ENCODE assay signal across 25 cellular contexts in the genomic region with DNA sequence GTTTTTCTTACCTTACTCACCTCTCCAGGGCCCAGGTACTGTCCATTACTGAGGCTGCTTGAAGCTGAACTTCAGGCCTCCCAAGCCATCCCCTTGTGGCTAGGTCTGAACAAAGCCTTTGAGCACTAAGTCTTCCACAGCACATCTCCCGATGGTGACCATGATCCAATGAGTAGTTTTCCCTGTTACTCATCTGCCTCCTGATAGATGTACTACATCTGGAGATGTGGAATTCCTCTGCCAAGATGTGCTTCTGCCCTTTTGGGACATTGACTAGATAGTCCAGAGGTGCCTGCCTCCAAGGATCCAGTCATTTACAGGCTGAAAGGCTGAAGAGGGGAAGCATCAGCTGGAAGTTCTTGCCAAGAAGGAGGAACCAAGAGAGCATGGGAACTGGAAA.
"Had no signal": no experiment of that assay in that cellular context is flagged by ENCODE, and none has a peak within 500 bp of the region (broad histone marks: within the 10 kb centered on the region; RNA-seq: fewer than 3 reads in every experiment).

No MANE protein-coding gene starts in this region.

- H3K27me3 Mint-ChIP-seq: activated naive CD8-positive, alpha-beta T cell treated with anti-CD3 and anti-CD28 coated beads, Interleukin-2, amount 50 U/mL, for 24 hours had no signal

- H3K4me3 Mint-ChIP-seq: activated CD4-positive, alpha-beta T cell treated with anti-CD3 and anti-CD28 coated beads for 36 hours; activated CD8-positive, alpha-beta memory T cell treated with anti-CD3 and anti-CD28 coated beads, Interleukin-2, amount 10 ng/mL, durations not matched to agents 7 days and 5 days; activated CD8-positive, alpha-beta T cell treated with anti-CD3 and anti-CD28 coated beads, Interleukin-2, amount 10 ng/mL, durations not matched to agents 7 days and 5 days; activated naive CD4-positive, alpha-beta T cell treated with anti-CD3 and anti-CD28 coated beads, Interleukin-2, amount 50 U/mL, for 24 hours; activated naive CD8-positive, alpha-beta T cell treated with anti-CD3 and anti-CD28 coated beads, Interleukin-2, amount 50 U/mL, for 24 hours; naive thymus-derived CD4-positive, alpha-beta T cell had no signal

- H3K9me3 ChIP-seq: breast epithelium, esophagus squamous epithelium, gastrocnemius medialis, right atrium auricular region, suprapubic skin, tibial artery had no signal

- H3K9me3 Mint-ChIP-seq: activated naive CD4-positive, alpha-beta T cell treated with anti-CD3 and anti-CD28 coated beads, Interleukin-2, amount 50 U/mL, for 24 hours; activated naive CD8-positive, alpha-beta T cell treated with anti-CD3 and anti-CD28 coated beads, Interleukin-2, amount 50 U/mL, for 24 hours; activated T-helper 2 cell treated with anti-CD3 and anti-CD28 coated beads, Interferon-gamma antibody, Interleukin-2, Interleukin-4, amounts not matched to agents 10 μg/mL and 5 μg/mL and 100 μg/mL, durations not matched to agents 14 hours and 24 hours and 36 hours; naive thymus-derived CD4-positive, alpha-beta T cell had no signal

- H3K36me3 Mint-ChIP-seq: activated naive CD4-positive, alpha-beta T cell treated with anti-CD3 and anti-CD28 coated beads, Interleukin-2, amount 50 U/mL, for 24 hours; naive thymus-derived CD4-positive, alpha-beta T cell had no signal

- H3K27me3 ChIP-seq: breast epithelium, esophagus squamous epithelium, gastrocnemius medialis, right atrium auricular region, suprapubic skin, tibial artery had no signal

- DNase-seq: activated CD4-positive, alpha-beta T cell treated with anti-CD3 and anti-CD28 coated beads for 36 hours; activated CD4-positive, CD25-positive, alpha-beta regulatory T cell; activated CD8-positive, alpha-beta memory T cell treated with anti-CD3 and anti-CD28 coated beads, Interleukin-2, amount 10 ng/mL, durations not matched to agents 7 days and 5 days; activated CD8-positive, alpha-beta T cell treated with anti-CD3 and anti-CD28 coated beads, Interleukin-2, amount 10 ng/mL, durations not matched to agents 7 days and 5 days; activated naive CD8-positive, alpha-beta T cell treated with anti-CD3 and anti-CD28 coated beads, Interleukin-2, amount 50 U/mL, for 24 hours; activated T-cell treated with anti-CD3 and anti-CD28 coated beads, Interleukin-2, amount 50 U/mL, for 48 hours; central memory CD4-positive, alpha-beta T cell; dermis blood vessel endothelial cell; effector CD4-positive, alpha-beta T cell; esophagus squamous epithelium; gastrocnemius medialis; glutamatergic neuron; left ventricle myocardium superior; midbrain; naive thymus-derived CD4-positive, alpha-beta T cell; stimulated activated CD4-positive, alpha-beta T cell treated with anti-CD3 and anti-CD28 coated beads, Interleukin-15, amount 100 ng/mL, for 24 hours; stimulated activated CD4-positive, alpha-beta T cell treated with anti-CD3 and anti-CD28 coated beads, Interleukin-2, amount 100 ng/mL, for 24 hours; stimulated activated naive CD4-positive, alpha-beta T cell; tibial artery had no signal

- H3K4me1 ChIP-seq: breast epithelium had no signal

- H3K27ac ChIP-seq: breast epithelium, epithelial cell of prostate, esophagus squamous epithelium, gastrocnemius medialis, right atrium auricular region, suprapubic skin, tibial artery had no signal

- H3K27ac Mint-ChIP-seq: activated CD4-positive, alpha-beta T cell treated with anti-CD3 and anti-CD28 coated beads for 36 hours; activated CD8-positive, alpha-beta memory T cell treated with anti-CD3 and anti-CD28 coated beads, Interleukin-2, amount 10 ng/mL, durations not matched to agents 7 days and 5 days; activated CD8-positive, alpha-beta T cell treated with anti-CD3 and anti-CD28 coated beads, Interleukin-2, amount 10 ng/mL, durations not matched to agents 7 days and 5 days; activated naive CD4-positive, alpha-beta T cell treated with anti-CD3 and anti-CD28 coated beads, Interleukin-2, amount 50 U/mL, for 24 hours; activated naive CD8-positive, alpha-beta T cell treated with anti-CD3 and anti-CD28 coated beads, Interleukin-2, amount 50 U/mL, for 24 hours; activated T-helper 2 cell treated with anti-CD3 and anti-CD28 coated beads, Interferon-gamma antibody, Interleukin-2, Interleukin-4, amounts not matched to agents 10 μg/mL and 5 μg/mL and 100 μg/mL, durations not matched to agents 14 hours and 24 hours and 36 hours; naive thymus-derived CD4-positive, alpha-beta T cell had no signal

- H3K36me3 ChIP-seq: breast epithelium, esophagus squamous epithelium, gastrocnemius medialis, right atrium auricular region, suprapubic skin, tibial artery had no signal

- ATAC-seq: activated CD4-positive, alpha-beta T cell treated with anti-CD3 and anti-CD28 coated beads for 36 hours; activated CD8-positive, alpha-beta memory T cell treated with anti-CD3 and anti-CD28 coated beads, Interleukin-2, amount 10 ng/mL, durations not matched to agents 7 days and 5 days; activated CD8-positive, alpha-beta T cell treated with anti-CD3 and anti-CD28 coated beads, Interleukin-2, amount 10 ng/mL, durations not matched to agents 7 days and 5 days; activated naive CD8-positive, alpha-beta T cell treated with anti-CD3 and anti-CD28 coated beads, Interleukin-2, amount 50 U/mL, for 24 hours; gastrocnemius medialis; left ventricle myocardium superior; naive thymus-derived CD4-positive, alpha-beta T cell had no signal

- H3K4me3 ChIP-seq: breast epithelium, esophagus squamous epithelium, gastrocnemius medialis, right atrium auricular region, suprapubic skin, tibial artery had no signal
